ENCODE assay signal across 8 cellular contexts in the genomic region with DNA sequence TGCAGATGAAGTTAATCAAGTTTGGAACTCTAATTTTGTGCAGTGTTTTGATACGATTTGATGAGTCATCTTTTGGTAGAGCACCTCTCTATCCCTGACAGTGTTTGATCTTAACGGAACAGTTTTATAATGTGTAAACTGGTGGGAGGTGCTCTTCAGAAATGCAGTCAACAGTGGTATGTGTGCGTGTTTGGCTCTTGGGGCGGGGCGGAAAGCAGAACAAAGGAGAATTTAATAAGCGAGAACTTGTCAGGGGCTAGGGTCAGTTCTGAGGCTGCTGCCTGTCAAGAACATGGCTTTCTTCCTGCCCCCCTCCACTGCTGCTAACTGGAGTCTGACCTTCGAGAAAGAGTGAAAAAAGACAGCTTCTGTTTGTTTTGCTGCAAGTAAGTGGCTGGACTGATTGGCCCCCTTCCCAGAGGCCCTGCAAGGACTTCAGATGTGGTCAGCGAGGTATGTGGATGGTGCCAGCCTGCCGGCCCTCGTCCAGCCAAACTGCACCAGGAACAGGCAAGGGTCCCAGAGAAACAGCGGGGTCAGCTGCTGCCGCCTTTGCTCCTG. TPM values are rescaled to one million over a fixed set of nuclear protein-coding genes. Genes with fewer than 3 reads are reported as not detected.
A peak's percentile ranks its signal among the peaks of the same experiment; 100 is the strongest.
DNase-seq lines count a peak whose midpoint lies in the region; ATAC-seq and TF ChIP-seq lines count a peak whose summit lies in the region.

No MANE protein-coding gene starts in this region.

- no peaks in the 10 kb centered on the region for H3K27me3 ChIP-seq in CD4-positive, alpha-beta T cell (ENCODE audit: control insufficient read depth, insufficient read depth, low read length)
- no peaks in the 10 kb centered on the region for H3K27me3 ChIP-seq in left ventricle myocardium inferior (ENCODE audit: low read depth)
- no peaks in the 10 kb centered on the region for H3K27me3 ChIP-seq in sigmoid colon
- H3K27me3 ChIP-seq in MM.1S (replicated peaks; ENCODE audit: insufficient read depth, low read length), result no peaks in the 10 kb centered on the region

- no peaks in the 10 kb centered on the region for H3F3A ChIP-seq in MM.1S (ENCODE audit: insufficient read depth, low read length)

- H3K36me3 ChIP-seq in left ventricle myocardium inferior (peaks cover 5% of the 10 kb centered on the region), sigmoid colon (no peaks in the 10 kb centered on the region), MM.1S (replicated peaks; ENCODE audit: insufficient read depth, low read length) (peaks cover 17% of the 10 kb centered on the region)

- ATAC-seq in CD4-positive, alpha-beta T cell (ENCODE audit: poor library complexity), result peak; percentile 53

- H3K9ac ChIP-seq in MM.1S (ENCODE audit: low read length), result no peak overlapping the region

- H3K4me3 Mint-ChIP-seq in CD4-positive, alpha-beta T cell, result peak overlapping the region; percentile 49
- H3K4me3 Mint-ChIP-seq in activated naive CD8-positive, alpha-beta T cell treated with anti-CD3 and anti-CD28 coated beads for 36 hours, result peak overlapping the region; percentile 38

- peaks cover 58% of the 10 kb centered on the region for H3K4me1 Mint-ChIP-seq in CD4-positive, alpha-beta T cell (ENCODE audit: low read depth)
- peaks cover 62% of the 10 kb centered on the region for H3K4me1 Mint-ChIP-seq in activated naive CD8-positive, alpha-beta T cell treated with anti-CD3 and anti-CD28 coated beads for 36 hours

- peaks cover 23% of the 10 kb centered on the region for H3K36me3 Mint-ChIP-seq in CD4-positive, alpha-beta T cell (ENCODE audit: low read depth)
- peaks cover 47% of the 10 kb centered on the region for H3K36me3 Mint-ChIP-seq in activated naive CD8-positive, alpha-beta T cell treated with anti-CD3 and anti-CD28 coated beads for 36 hours

- peak; percentile 34 to 67 (median 58) for DNase-seq in CD4-positive, alpha-beta T cell
- DNase-seq in RWPE1 (ENCODE audit: low spot score), result peak; percentile 14
- peak; percentile 71 for DNase-seq in activated naive CD8-positive, alpha-beta T cell treated with anti-CD3 and anti-CD28 coated beads for 36 hours
- DNase-seq in left ventricle myocardium inferior, result peak; percentile 21
- DNase-seq in sigmoid colon, result peak; percentile 76
- no peak for DNase-seq in MM.1S
- no peak for DNase-seq in cerebellar nuclear complex (lab: John Stamatoyannopoulos, UW)
- DNase-seq in NOMO-1 treated with dmso at 0.1 percent for 144 hours (lab: John Stamatoyannopoulos, UW; ENCODE audit: unreplicated experiment), result no peak

- peak overlapping the region; percentile 36 for H3K27ac ChIP-seq in CD4-positive, alpha-beta T cell (ENCODE audit: low read depth, low read length)
- H3K27ac ChIP-seq in RWPE1, result peak overlapping the region; percentile 62
- H3K27ac ChIP-seq in left ventricle myocardium inferior (replicated peaks), result peak overlapping the region; percentile 77
- H3K27ac ChIP-seq in sigmoid colon, result peak overlapping the region; percentile 77 to 83 (median 80)
- H3K27ac ChIP-seq in MM.1S (ENCODE audit: low read length), result no peak overlapping the region

- peak overlapping the region; percentile 27 for H3K4me3 ChIP-seq in left ventricle myocardium inferior
- peak overlapping the region in 1 of 4 donors; percentile 12 for H3K4me3 ChIP-seq in sigmoid colon
- no peak overlapping the region for H3K4me3 ChIP-seq in MM.1S (ENCODE audit: low read length)

- H3K4me1 ChIP-seq in left ventricle myocardium inferior (peaks cover 22% of the 10 kb centered on the region), sigmoid colon (peaks cover 0 to 59% (median 51%) of the 10 kb centered on the region in 4 donors), MM.1S (ENCODE audit: low read length) (no peaks in the 10 kb centered on the region)

- no peaks in the 10 kb centered on the region for H3K9me3 ChIP-seq in CD4-positive, alpha-beta T cell (ENCODE audit: control insufficient read depth, low read length)
- H3K9me3 ChIP-seq in left ventricle myocardium inferior (replicated peaks) (no peaks in the 10 kb centered on the region), sigmoid colon (no peaks in the 10 kb centered on the region), MM.1S (replicated peaks; ENCODE audit: insufficient read depth, low read length) (no peaks in the 10 kb centered on the region)

- TF ChIP-seq POLR2A in sigmoid colon (IDR thresholded peaks at IDR 0.05), result no peak

- no peak overlapping the region for H3K4me2 ChIP-seq in MM.1S (ENCODE audit: low read depth, low read length)

- H3K27ac Mint-ChIP-seq in CD4-positive, alpha-beta T cell, result peak overlapping the region; percentile 90
- peak overlapping the region; percentile 99 for H3K27ac Mint-ChIP-seq in activated naive CD8-positive, alpha-beta T cell treated with anti-CD3 and anti-CD28 coated beads for 36 hours

- TF ChIP-seq CTCF in CD4-positive, alpha-beta T cell (IDR thresholded peaks at IDR 0.05), result no peak
- TF ChIP-seq CTCF in RWPE1 (conservative IDR thresholded peaks at IDR 0.05; ENCODE audit: low read depth), result no peak
- TF ChIP-seq CTCF in left ventricle myocardium inferior (IDR thresholded peaks at IDR 0.05; ENCODE audit: borderline replicate concordance), result no peak
- TF ChIP-seq CTCF in sigmoid colon (IDR thresholded peaks at IDR 0.05), result no peak
- TF ChIP-seq CTCF in MM.1S (IDR thresholded peaks at IDR 0.05; ENCODE audit: low read length), result no peak

- CTCF ChIA-PET in CD4-positive, alpha-beta T cell (lab: Charles Lee), result interaction anchor here (1.3 to 2.4 kb wide), 3 partner anchors 20 to 57 kb away, joined by 4 to 6 read pairs (median 5); no protein-coding TSS in a partner anchor
- CTCF ChIA-PET in RWPE1 (lab: Yijun Ruan, JAX), result interaction anchor here (0.7 to 1.1 kb wide), 2 partner anchors 20 to 28 kb away, joined by 5 read pairs; no protein-coding TSS in a partner anchor

- intact Hi-C loops in CD4-positive, alpha-beta T cell (cut with DNase I, micrococcal nuclease), result loop anchor here in 1 of 2 experiments (1.0 kb wide), 1 partner anchor 41 kb away; no protein-coding TSS in a partner anchor
- intact Hi-C loops in left ventricle myocardium inferior (cut with micrococcal nuclease), result no loop called here
- intact Hi-C loops in sigmoid colon (cut with DNase I), result loop anchor here (5.0 kb wide), 1 partner anchor 33 kb away; no protein-coding TSS in a partner anchor

- H3K27me3 Mint-ChIP-seq in CD4-positive, alpha-beta T cell, result no peaks in the 10 kb centered on the region
- no peaks in the 10 kb centered on the region for H3K27me3 Mint-ChIP-seq in activated naive CD8-positive, alpha-beta T cell treated with anti-CD3 and anti-CD28 coated beads for 36 hours

- no peak for TF ChIP-seq EP300 in sigmoid colon (IDR thresholded peaks at IDR 0.05)

- WGBS in sigmoid colon, 2 donors, result 10 to 40% methylated on average over 12 of the region's 12 CpGs

- H3K79me2 ChIP-seq in MM.1S (ENCODE audit: low read length), result peaks cover 59% of the 10 kb centered on the region

- no peak overlapping the region for H2AFZ ChIP-seq in MM.1S (ENCODE audit: low read length)

- H3K9me2 ChIP-seq in MM.1S (replicated peaks; ENCODE audit: insufficient read depth, low read length), result no peaks in the 10 kb centered on the region

- no peaks in the 10 kb centered on the region for H4K20me1 ChIP-seq in MM.1S (ENCODE audit: insufficient read depth, low read length)

- no peaks in the 10 kb centered on the region for H3K9me3 Mint-ChIP-seq in CD4-positive, alpha-beta T cell
- no peaks in the 10 kb centered on the region for H3K9me3 Mint-ChIP-seq in activated naive CD8-positive, alpha-beta T cell treated with anti-CD3 and anti-CD28 coated beads for 36 hours

- POLR2A ChIA-PET in CD4-positive, alpha-beta T cell (lab: Charles Lee), result interaction anchor here (1.0 to 6.2 kb wide), 6 partner anchors 12 to 77 kb away, joined by 3 to 76 read pairs (median 4); partner anchors contain the start of gene ZC3H4
- POLR2A ChIA-PET in RWPE1 (lab: Yijun Ruan, JAX; ENCODE audit: low non-redundant PET), result no interaction called here

RNA-seq across cellular contexts. Expression of gene BBC3, which starts 40.8 kb away (rescaled TPM):
- total RNA-seq in CD4-positive, alpha-beta T cell, result 10 to 100 TPM; 39.8 to 42.1 TPM
- 10 to 100 TPM; 12.5 to 13.3 TPM for total RNA-seq in activated naive CD8-positive, alpha-beta T cell treated with anti-CD3 and anti-CD28 coated beads for 36 hours
- total RNA-seq in left ventricle myocardium inferior (3.9 TPM), sigmoid colon (1 to 10 TPM; 2.5 to 5.4 (median 4.2) TPM)
- 10 to 100 TPM; 16.2 to 39.5 (median 19.7) TPM for polyA plus RNA-seq in sigmoid colon

RNA-seq across cellular contexts. Expression of gene SAE1, which starts 59.6 kb away (rescaled TPM):
- 10 to 100 TPM; 29.6 to 30.9 TPM for total RNA-seq in CD4-positive, alpha-beta T cell
- total RNA-seq in activated naive CD8-positive, alpha-beta T cell treated with anti-CD3 and anti-CD28 coated beads for 36 hours, result 100 to 1,000 TPM; 141 to 149 TPM
- total RNA-seq in left ventricle myocardium inferior (42.5 TPM), sigmoid colon (100 to 1,000 TPM; 109 to 191 (median 161) TPM)
- polyA plus RNA-seq in sigmoid colon, result 10 to 100 TPM; 50.5 to 82.6 (median 57.3) TPM

Comparison
In these comparisons a context has a peak if more than half of its experiments do, and no peak if none do; other contexts are left out.
1. DNase-seq: peak in CD4-positive, alpha-beta T cell (10 of 10), RWPE1 (single experiment), activated naive CD8-positive, alpha-beta T cell treated with anti-CD3 and anti-CD28 coated beads for 36 hours (single experiment), left ventricle myocardium inferior (single experiment) and sigmoid colon (single experiment); none in MM.1S (single experiment), cerebellar nuclear complex (0 of 2) and NOMO-1 treated with dmso at 0.1 percent for 144 hours (single experiment).